9 cellular contexts compared by ENCODE assay signal in genomic region chr1:44835738-44836675, GRCh38. TPM values are rescaled to one million over a fixed set of nuclear protein-coding genes. Genes with fewer than 3 reads are reported as not detected.
DNase-seq lines count a peak whose midpoint lies in the region; ATAC-seq and TF ChIP-seq lines count a peak whose summit lies in the region.
"Had no signal": no experiment of that assay in that cellular context is flagged by ENCODE, and none has a peak within 500 bp of the region (broad histone marks: within the 10 kb centered on the region; RNA-seq: fewer than 3 reads in every experiment).

No MANE protein-coding gene starts in this region.

- intact Hi-C loops in heart right ventricle (cut with DNase I), result loop anchor here in 7 of 10 donors (2.0 to 10.0 kb wide), 10 partner anchors 34 to 469 kb away; partner anchors contain the start of genes HECTD3 (in 4 of the 7), UROD (in 3 of the 7), BEST4 (in 2 of the 7) and EIF2B3 (in 2 of the 7)

- in situ Hi-C loops in Caki2 (cut with HindIII; ENCODE audit: low pct_unique_long_range_greater_than_20kb, low sequenced_read_pairs), result no loop called here
- in situ Hi-C loops in GM23248 (cut with MboI), result loop anchor here (10.0 to 25.0 kb wide), 2 partner anchors 169 to 476 kb away; no protein-coding TSS in a partner anchor

- H3K36me3 Mint-ChIP-seq in activated naive CD8-positive, alpha-beta T cell treated with anti-CD3 and anti-CD28 coated beads for 36 hours, result no peaks in the 10 kb centered on the region

- WGBS in GM23248 (ENCODE audit: low coverage in 1 of 2, low lambda C conversion rate in 2 of 2, missing lambda C conversion rate in 2 of 2), 2 experiments, result 67 to 69% methylated on average over 23 of the region's 23 CpGs
- 64 to 69% methylated on average over 23 of the region's 23 CpGs for WGBS in heart right ventricle, 2 donors

- H3K27ac ChIP-seq in GM23248 (no peak overlapping the region), SU-DHL-6 (ENCODE audit: low read depth, low read length) (no peak overlapping the region), heart right ventricle (peak overlapping the region in 1 of 10 donors; percentile 8)

- H3K4me2 ChIP-seq in GM23248 (ENCODE audit: unreplicated experiment), result no peak overlapping the region
- H3K4me2 ChIP-seq in SU-DHL-6 (ENCODE audit: low read depth, low read length, poor library complexity, severe bottlenecking), result no peak overlapping the region

- ATAC-seq in heart right ventricle (peak; percentile 78 to 89 (median 84)), GM19455 (IDR thresholded peaks at IDR 0.05; ENCODE audit: unreplicated experiment) (no peak)

- H3K27ac Mint-ChIP-seq in activated naive CD8-positive, alpha-beta T cell treated with anti-CD3 and anti-CD28 coated beads for 36 hours, result peak overlapping the region; percentile 14

- H3K79me2 ChIP-seq in GM23248 (ENCODE audit: insufficient read depth) (no peaks in the 10 kb centered on the region), SU-DHL-6 (ENCODE audit: insufficient read depth, low read length) (no peaks in the 10 kb centered on the region)

- no peaks in the 10 kb centered on the region for H3K4me1 ChIP-seq in GM23248 (ENCODE audit: insufficient read depth)
- H3K4me1 ChIP-seq in heart right ventricle, result peaks cover 0 to 19% (median 0%) of the 10 kb centered on the region in 9 donors

- H3F3A ChIP-seq in GM23248 (ENCODE audit: insufficient read depth) (no peaks in the 10 kb centered on the region), SU-DHL-6 (ENCODE audit: insufficient read depth) (no peaks in the 10 kb centered on the region)

- no peak overlapping the region for H3K9ac ChIP-seq in GM23248
- no peak overlapping the region for H3K9ac ChIP-seq in SU-DHL-6 (ENCODE audit: low read length)

- H3K4me3 ChIP-seq in GM23248 (no peak overlapping the region), SU-DHL-6 (ENCODE audit: insufficient read depth, low read length, poor library complexity, severe bottlenecking) (no peak overlapping the region), heart right ventricle (no peak overlapping the region)

- no peaks in the 10 kb centered on the region for H3K9me3 Mint-ChIP-seq in activated naive CD8-positive, alpha-beta T cell treated with anti-CD3 and anti-CD28 coated beads for 36 hours

- H3K9me3 ChIP-seq in GM23248 (ENCODE audit: low read depth) (no peaks in the 10 kb centered on the region), SU-DHL-6 (ENCODE audit: insufficient read depth, low read length) (no peaks in the 10 kb centered on the region), heart right ventricle (no peaks in the 10 kb centered on the region)

- DNase-seq in Caki2 (ENCODE audit: low read depth), result peak; percentile 53
- peak; percentile 74 for DNase-seq in GM23248
- peak; percentile 80 for DNase-seq in NCI-H128 (lab: John Stamatoyannopoulos, UW; ENCODE audit: unreplicated experiment)
- peak; percentile 84 for DNase-seq in activated naive CD8-positive, alpha-beta T cell treated with anti-CD3 and anti-CD28 coated beads for 36 hours
- peak; percentile 85 to 87 for DNase-seq in heart right ventricle
- peak; percentile 59 for DNase-seq in putamen (ENCODE audit: low spot score)

- H3K27me3 ChIP-seq in GM23248 (replicated peaks; ENCODE audit: insufficient read depth), result no peaks in the 10 kb centered on the region
- no peaks in the 10 kb centered on the region for H3K27me3 ChIP-seq in SU-DHL-6 (ENCODE audit: low read length)
- H3K27me3 ChIP-seq in heart right ventricle, result no peaks in the 10 kb centered on the region

- H3K36me3 ChIP-seq in GM23248 (ENCODE audit: low read depth), result no peaks in the 10 kb centered on the region
- H3K36me3 ChIP-seq in SU-DHL-6 (ENCODE audit: low read length), result no peaks in the 10 kb centered on the region
- H3K36me3 ChIP-seq in heart right ventricle, result no peaks in the 10 kb centered on the region

- H3K9me2 ChIP-seq in GM23248 (ENCODE audit: insufficient read depth) (no peaks in the 10 kb centered on the region), SU-DHL-6 (replicated peaks; ENCODE audit: insufficient read depth, low read length) (no peaks in the 10 kb centered on the region)

- H4K20me1 ChIP-seq in GM23248 (ENCODE audit: insufficient read depth) (no peaks in the 10 kb centered on the region), SU-DHL-6 (ENCODE audit: low read depth, low read length) (no peaks in the 10 kb centered on the region)

- H3K4me3 Mint-ChIP-seq in activated naive CD8-positive, alpha-beta T cell treated with anti-CD3 and anti-CD28 coated beads for 36 hours, result no peak overlapping the region

- 0 out of 2 replicates have a peak overlapping the region, but pooled peaks have one; percentile 50 for H2AFZ ChIP-seq in GM23248
- H2AFZ ChIP-seq in SU-DHL-6 (ENCODE audit: low read depth, low read length, severe bottlenecking), result peak overlapping the region; percentile 86

- TF ChIP-seq CTCF in SU-DHL-6 (IDR thresholded peaks at IDR 0.05; ENCODE audit: insufficient read depth, low read length, poor library complexity, severe bottlenecking), result peak; percentile 76
- peak; percentile 74 to 96 (median 86) for TF ChIP-seq CTCF in heart right ventricle (IDR thresholded peaks at IDR 0.05)

- no peaks in the 10 kb centered on the region for H3K27me3 Mint-ChIP-seq in activated naive CD8-positive, alpha-beta T cell treated with anti-CD3 and anti-CD28 coated beads for 36 hours

- peaks cover 10% of the 10 kb centered on the region for H3K4me1 Mint-ChIP-seq in activated naive CD8-positive, alpha-beta T cell treated with anti-CD3 and anti-CD28 coated beads for 36 hours

RNA-seq across cellular contexts. Expression of gene PTCH2, which starts 7.0 kb away (rescaled TPM):
- not detected in 2 replicates for total RNA-seq in Caki2 (2014; rRNA removed; shearing (Covaris generic); ENCODE audit: low replicate concordance)
- total RNA-seq in GM23248 (2014; rRNA removed; shearing (Covaris generic)), result 0.11 and 0.13 TPM in 2 replicates
- 0.05 and 0.11 TPM in 2 replicates for polyA plus RNA-seq in GM23248 (2016; fragmentation: Nextera tagmentation; extraction: Ambion mirVana)
- total RNA-seq in activated naive CD8-positive, alpha-beta T cell treated with anti-CD3 and anti-CD28 coated beads for 36 hours, result 1 to 10 TPM; 1.0 to 1.4 TPM
- 1 to 10 TPM in 1 of 10 donors, under 1 TPM in 9; 0.32 to 1.1 (median 0.44) TPM for total RNA-seq in heart right ventricle
- under 1 TPM; 0.25 to 0.80 TPM for polyA plus RNA-seq in heart right ventricle

RNA-seq across cellular contexts. Expression of gene BTBD19, which starts 27.7 kb away (rescaled TPM):
- total RNA-seq in Caki2 (2014; rRNA removed; shearing (Covaris generic); ENCODE audit: low replicate concordance), result 1.7 and 1.9 TPM in 2 replicates
- 8.0 and 12.0 TPM in 2 replicates for total RNA-seq in GM23248 (2014; rRNA removed; shearing (Covaris generic))
- polyA plus RNA-seq in GM23248 (2016; fragmentation: Nextera tagmentation; extraction: Ambion mirVana) (9.4 and 12.1 TPM in 2 replicates), heart right ventricle (10 to 100 TPM in 1 of 2 donors, 1 to 10 TPM in 1; 2.2 to 12.5 TPM)
- total RNA-seq in activated naive CD8-positive, alpha-beta T cell treated with anti-CD3 and anti-CD28 coated beads for 36 hours, result 1 to 10 TPM; 6.0 to 8.1 TPM
- total RNA-seq in heart right ventricle, result 1 to 10 TPM; 1.8 to 4.1 (median 3.2) TPM

RNA-seq across cellular contexts. Expression of gene DYNLT4, which starts 28.9 kb away (rescaled TPM):
- total RNA-seq in Caki2 (2014; rRNA removed; shearing (Covaris generic); ENCODE audit: low replicate concordance), result not detected in 2 replicates
- not detected in 2 replicates for total RNA-seq in GM23248 (2014; rRNA removed; shearing (Covaris generic))
- polyA plus RNA-seq in GM23248 (2016; fragmentation: Nextera tagmentation; extraction: Ambion mirVana) (0.52 and 0.59 TPM in 2 replicates), heart right ventricle (1 to 10 TPM in 1 of 2 donors, under 1 TPM in 1; 0.59 to 1.8 TPM)
- 1 to 10 TPM in 1 of 2 experiments, under 1 TPM in 1; 0.70 to 1.0 TPM for total RNA-seq in activated naive CD8-positive, alpha-beta T cell treated with anti-CD3 and anti-CD28 coated beads for 36 hours
- 1 to 10 TPM in 3 of 10 donors, under 1 TPM in 5, not detected in 2; 0.51 to 2.0 (median 0.71) TPM for total RNA-seq in heart right ventricle
- total RNA-seq: activated CD8-positive, alpha-beta memory T cell treated with anti-CD3 and anti-CD28 coated beads for 36 hours had no signal

RNA-seq across cellular contexts. Expression of gene PLK3, which starts 35.8 kb away (rescaled TPM):
- 5.0 and 11.7 TPM in 2 replicates for total RNA-seq in Caki2 (2014; rRNA removed; shearing (Covaris generic); ENCODE audit: low replicate concordance)
- 28.5 and 30.7 TPM in 2 replicates for total RNA-seq in GM23248 (2014; rRNA removed; shearing (Covaris generic))
- polyA plus RNA-seq in GM23248 (2016; fragmentation: Nextera tagmentation; extraction: Ambion mirVana) (29.8 and 30.2 TPM in 2 replicates), heart right ventricle (10 to 100 TPM in 1 of 2 donors, 1 to 10 TPM in 1; 8.7 to 12.7 TPM)
- 10 to 100 TPM; 53.3 to 57.1 TPM for total RNA-seq in activated naive CD8-positive, alpha-beta T cell treated with anti-CD3 and anti-CD28 coated beads for 36 hours
- total RNA-seq in heart right ventricle, result 10 to 100 TPM in 1 of 10 donors, 1 to 10 TPM in 9; 2.9 to 10.3 (median 6.8) TPM

RNA-seq across cellular contexts. Expression of gene BEST4, which starts 48.0 kb away (rescaled TPM):
- total RNA-seq in Caki2 (2014; rRNA removed; shearing (Covaris generic); ENCODE audit: low replicate concordance), result not detected in 2 replicates
- total RNA-seq in GM23248 (2014; rRNA removed; shearing (Covaris generic)), result 0.32 and 0.76 TPM in 2 replicates
- polyA plus RNA-seq in GM23248 (2016; fragmentation: Nextera tagmentation; extraction: Ambion mirVana) (0.30 and 0.31 TPM in 2 replicates), heart right ventricle (under 1 TPM; 0.07 to 0.44 TPM)
- total RNA-seq in activated naive CD8-positive, alpha-beta T cell treated with anti-CD3 and anti-CD28 coated beads for 36 hours, result 1 to 10 TPM; 1.5 to 1.8 TPM
- total RNA-seq in heart right ventricle, result under 1 TPM in 5 of 10 donors, not detected in 5; 0.11 to 0.31 (median 0.16) TPM
